ENCODE assay signal across 8 cellular contexts in genomic region chr19:38373907-38374331, GRCh38. TPM values are rescaled to one million over a fixed set of nuclear protein-coding genes. Genes with fewer than 3 reads are reported as not detected.
DNase-seq lines count a peak whose midpoint lies in the region; ATAC-seq and TF ChIP-seq lines count a peak whose summit lies in the region.

No MANE protein-coding gene starts in this region.

- WGBS in HUES64: 87% methylated on average over 5 of the region's 6 CpGs

- H3K36me3 ChIP-seq in HUES64 (ENCODE audit: insufficient read depth, low read length): peaks cover 16% of the 10 kb centered on the region
- peaks cover 0 to 10% of the 10 kb centered on the region in 2 donors for H3K36me3 ChIP-seq in muscle layer of duodenum (ENCODE audit: control insufficient read depth in 1 of 2, insufficient read depth in 2 of 2, low read length in 2 of 2)

- H3K9me3 ChIP-seq in HUES64 (ENCODE audit: insufficient read depth, low read depth, low read length): no peaks in the 10 kb centered on the region
- no peaks in the 10 kb centered on the region for H3K9me3 ChIP-seq in muscle layer of duodenum (ENCODE audit: control insufficient read depth in 1 of 2, low read length in 2 of 2)

- peak overlapping the region; percentile 92 for H3K4me3 ChIP-seq in HUES64 (ENCODE audit: low read length)
- peak overlapping the region; percentile 80 to 89 for H3K4me3 ChIP-seq in muscle layer of duodenum (ENCODE audit: low read depth in 1 of 2, low read length in 2 of 2)

- H3K4me1 ChIP-seq in HUES64 (ENCODE audit: insufficient read depth, low read length) (peaks cover 7% of the 10 kb centered on the region; the same call in 1 of the 2 replicates), muscle layer of duodenum (ENCODE audit: control insufficient read depth in 1 of 2, insufficient read depth in 2 of 2, low read length in 2 of 2) (peaks cover 9 to 25% of the 10 kb centered on the region in 2 donors)

- H3K27me3 ChIP-seq in HUES64 (ENCODE audit: insufficient read depth, low read length): peaks cover 4% of the 10 kb centered on the region; the same call in 1 of the 2 replicates
- H3K27me3 ChIP-seq in muscle layer of duodenum (ENCODE audit: low read depth, low read length): no peaks in the 10 kb centered on the region

- H3K9ac ChIP-seq in HUES64 (ENCODE audit: low read depth, low read length): peak overlapping the region; percentile 12; the same call in 1 of the 2 replicates

- TF ChIP-seq CTCF in 22Rv1 (IDR thresholded peaks at IDR 0.05): no peak

- DNase-seq in caudate nucleus (lab: John Stamatoyannopoulos, UW) (no peak), KG1 (lab: John Stamatoyannopoulos, UW) (no peak), NCI-H345 treated with DMSO at 0.1 percent for 48 hours (lab: John Stamatoyannopoulos, UW; ENCODE audit: unreplicated experiment) (no peak), NCI-H1436 (lab: John Stamatoyannopoulos, UW) (no peak)

- H3K27ac ChIP-seq in 22Rv1 (peak overlapping the region; percentile 74), HUES64 (ENCODE audit: low read depth, low read length) (no peak overlapping the region; the same call in 1 of the 2 replicates), caudate nucleus (ENCODE audit: low read depth, low read length) (peak overlapping the region; percentile 72), muscle layer of duodenum (ENCODE audit: low read length) (peak overlapping the region; percentile 85)

- ATAC-seq in GM18909 (IDR thresholded peaks at IDR 0.05; ENCODE audit: poor library complexity, unreplicated experiment): no peak

RNA-seq across cellular contexts. Expression of gene PSMD8, which starts 0.5 kb away (rescaled TPM):
- 205 TPM for polyA plus RNA-seq in HUES64 (2013, experiment 1 of 2)
- polyA plus RNA-seq in HUES64 (2013, experiment 2 of 2): 206 TPM

RNA-seq across cellular contexts. Expression of gene GGN, which starts 13.9 kb away (rescaled TPM):
- polyA plus RNA-seq in HUES64 (2013, experiment 1 of 2): 0.65 TPM
- polyA plus RNA-seq in HUES64 (2013, experiment 2 of 2): 1.2 TPM

RNA-seq across cellular contexts. Expression of gene SPRED3, which starts 14.6 kb away (rescaled TPM):
- polyA plus RNA-seq in HUES64 (2013, experiment 1 of 2): 3.7 TPM
- polyA plus RNA-seq in HUES64 (2013, experiment 2 of 2): 5.5 TPM

RNA-seq across cellular contexts. Expression of gene FAM98C, which starts 29.0 kb away (rescaled TPM):
- polyA plus RNA-seq in HUES64 (2013, experiment 1 of 2): 3.5 TPM
- 4.3 TPM for polyA plus RNA-seq in HUES64 (2013, experiment 2 of 2)

RNA-seq across cellular contexts. Expression of gene CATSPERG, which starts 38.3 kb away (rescaled TPM):
- 0.55 TPM for polyA plus RNA-seq in HUES64 (2013, experiment 1 of 2)
- polyA plus RNA-seq in HUES64 (2013, experiment 2 of 2): 0.25 TPM
